In the genomic region with DNA sequence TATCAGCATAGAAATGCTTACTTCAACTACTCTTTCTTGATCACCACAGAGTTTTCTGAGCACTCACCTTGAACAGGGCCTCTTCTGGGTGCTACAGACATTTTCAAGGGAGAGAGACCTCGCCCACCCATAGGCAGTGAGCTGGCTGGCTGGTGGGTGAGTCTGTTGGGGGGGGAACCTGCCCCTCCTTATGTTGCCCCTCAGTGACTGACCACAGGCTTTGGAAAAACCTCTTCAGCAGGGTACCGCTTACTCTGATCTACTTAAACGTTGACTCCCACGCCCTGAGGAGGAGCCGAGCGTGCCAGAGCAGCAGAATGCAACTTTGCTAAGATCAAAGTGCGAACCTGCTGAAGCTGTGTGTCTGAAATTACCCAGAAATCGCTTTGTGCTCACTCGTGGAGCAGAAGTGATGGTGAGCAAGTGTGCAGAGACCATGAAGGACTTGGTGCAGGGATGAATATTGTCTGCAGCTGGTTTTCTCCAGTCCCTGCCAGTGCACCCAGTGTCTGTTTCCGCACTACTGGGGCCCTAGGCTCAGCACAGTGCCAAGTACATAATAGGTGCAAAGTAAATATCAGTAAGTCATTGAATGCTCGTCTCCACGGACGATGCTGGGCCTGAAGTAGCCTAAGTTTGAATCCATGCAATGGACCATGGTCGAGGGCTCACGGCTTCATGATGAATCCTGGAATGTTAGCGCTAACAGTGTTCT, we compare ENCODE assay signal across 11 cellular contexts.
DNase-seq lines count a peak whose midpoint lies in the region; ATAC-seq lines count a peak whose summit lies in the region.
"Had no signal": no experiment of that assay in that cellular context is flagged by ENCODE, and none has a peak within 500 bp of the region (broad histone marks: within the 10 kb centered on the region; RNA-seq: fewer than 3 reads in every experiment).

No MANE protein-coding gene starts in this region.

- ATAC-seq in T-cell (replicated peaks in 1 of 4), result peak; percentile 44 to 55 (median 50)
- ATAC-seq in GM19452 (IDR thresholded peaks at IDR 0.05; ENCODE audit: unreplicated experiment), result no peak

- peaks cover 66 to 81% (median 71%) of the 10 kb centered on the region in 3 donors for H3K4me1 Mint-ChIP-seq in T-cell

- no peak overlapping the region for H2AK5ac ChIP-seq in trophoblast cell (ENCODE audit: low read length)

- H3K9me3 ChIP-seq in BLaER1 treated with 17β-estradiol and CSF1 and Interleukin-3, amounts not matched to agents 10 nM and 100 nM (replicated peaks in 1 of 11), result peaks cover 0 to 5% (median 0%) of the 10 kb centered on the region in 11 experiments; a peak in 3 of 22 replicates
- no peaks in the 10 kb centered on the region for H3K9me3 ChIP-seq in trophoblast cell (ENCODE audit: insufficient read depth, low read depth, low read length)
- H3K9me3 ChIP-seq: adrenal gland, SJCRH30 had no signal

- H3K4ac ChIP-seq in trophoblast cell (ENCODE audit: low read depth, low read length), result no peak overlapping the region

- no peak overlapping the region for H4K12ac ChIP-seq in trophoblast cell (ENCODE audit: low read depth, low read length)

- H3K4me2 ChIP-seq in BLaER1 treated with 17β-estradiol and CSF1 and Interleukin-3, amounts not matched to agents 10 nM and 100 nM, result peak overlapping the region; percentile 64 to 99 (median 86)
- no peak overlapping the region for H3K4me2 ChIP-seq in trophoblast cell (ENCODE audit: low read length)

- H3K14ac ChIP-seq in trophoblast cell (ENCODE audit: low read length), result no peak overlapping the region

- peak overlapping the region; percentile 34 for H2BK12ac ChIP-seq in trophoblast cell (ENCODE audit: low read length)

- peaks cover 59 to 73% (median 66%) of the 10 kb centered on the region in 10 experiments for H3K4me1 ChIP-seq in BLaER1 treated with 17β-estradiol and CSF1 and Interleukin-3, amounts not matched to agents 10 nM and 100 nM
- peaks cover 20 to 38% of the 10 kb centered on the region in 2 experiments for H3K4me1 ChIP-seq in trophoblast cell (ENCODE audit: control insufficient read depth in 1 of 2, insufficient read depth in 2 of 2, low read length in 2 of 2)

- POLR2A ChIA-PET in T-cell (lab: Charles Lee), result interaction anchor here in 1 of 2 donors (0.6 to 1.1 kb wide), 3 partner anchors 15 to 168 kb away, joined by 3 to 7 read pairs (median 4); no protein-coding TSS in a partner anchor

- no peak overlapping the region for H2AFZ ChIP-seq in trophoblast cell (ENCODE audit: insufficient read depth, low read length, poor library complexity)

- peak overlapping the region in 10 of 11 experiments; percentile 6 to 97 (median 28); a peak in 14 of 22 replicates for H3K27ac ChIP-seq in BLaER1 treated with 17β-estradiol and CSF1 and Interleukin-3, amounts not matched to agents 10 nM and 100 nM
- no peak overlapping the region for H3K27ac ChIP-seq in trophoblast cell (ENCODE audit: low read depth, low read length)
- H3K27ac ChIP-seq: adrenal gland, SJCRH30 had no signal

- H3K36me3 Mint-ChIP-seq in T-cell, result no peaks in the 10 kb centered on the region

- H4K20me1 ChIP-seq in BLaER1 treated with 17β-estradiol and CSF1 and Interleukin-3, amounts not matched to agents 10 nM and 100 nM, result no peaks in the 10 kb centered on the region

- no peak overlapping the region for H4K8ac ChIP-seq in trophoblast cell (ENCODE audit: low read depth, low read length)

- H3K36me3 ChIP-seq in BLaER1 treated with 17β-estradiol and CSF1 and Interleukin-3, amounts not matched to agents 10 nM and 100 nM, result no peaks in the 10 kb centered on the region
- no peaks in the 10 kb centered on the region for H3K36me3 ChIP-seq in trophoblast cell (ENCODE audit: control insufficient read depth in 1 of 2, insufficient read depth in 2 of 2, low read length in 2 of 2)
- H3K36me3 ChIP-seq: adrenal gland, SJCRH30 had no signal

- WGBS in trophoblast cell (ENCODE audit: extremely low coverage, insufficient coverage, insufficient read length), result no CpG with 5 or more reads among the region's 16 CpGs

- H2BK5ac ChIP-seq in trophoblast cell (ENCODE audit: low read depth, low read length, poor library complexity), result no peak overlapping the region

- peak in 16 of 34 experiments; percentile 31 to 58 (median 44) for DNase-seq in T-cell
- DNase-seq in activated effector memory CD4-positive, alpha-beta T cell treated with anti-CD3 and anti-CD28 coated beads, Interleukin-2, amount 50 U/mL, for 16 hours, result peak; percentile 83
- DNase-seq in trophoblast cell, result no peak
- no peak for DNase-seq in posterior vena cava (ENCODE audit: low spot score)
- DNase-seq in NCI-H2171 (lab: John Stamatoyannopoulos, UW), result no peak
- DNase-seq in COLO829 (ENCODE audit: low spot score), result no peak
- DNase-seq: NCI-H187, SJCRH30 had no signal

- peak overlapping the region; percentile 23 for H2BK120ac ChIP-seq in trophoblast cell (ENCODE audit: insufficient read depth, low read length, poor library complexity)

- H3K9ac ChIP-seq in BLaER1 treated with 17β-estradiol and CSF1 and Interleukin-3, amounts not matched to agents 10 nM and 100 nM, result peak overlapping the region in 2 of 11 experiments; percentile 22 to 24; a peak in 2 of 22 replicates
- H3K9ac ChIP-seq in trophoblast cell (ENCODE audit: low read length), result no peak overlapping the region

- intact Hi-C loops in posterior vena cava (cut with DNase I), result no loop called here

- no peak overlapping the region for H3K23ac ChIP-seq in trophoblast cell (ENCODE audit: low read length)

- no peak overlapping the region for H3K18ac ChIP-seq in trophoblast cell (ENCODE audit: low read length)

- H3K27me3 ChIP-seq in BLaER1 treated with 17β-estradiol and CSF1 and Interleukin-3, amounts not matched to agents 10 nM and 100 nM, result no peaks in the 10 kb centered on the region
- H3K27me3 ChIP-seq in trophoblast cell (ENCODE audit: insufficient read depth, low read length), result no peaks in the 10 kb centered on the region
- H3K27me3 ChIP-seq: adrenal gland, SJCRH30 had no signal

- H3K79me1 ChIP-seq in trophoblast cell (ENCODE audit: low read length), result peaks cover 27% of the 10 kb centered on the region

- CTCF ChIA-PET in T-cell (lab: Charles Lee), result interaction anchor here in 1 of 2 donors (0.5 kb wide), 1 partner anchor 15 kb away, joined by 4 read pairs; no protein-coding TSS in a partner anchor

- H4K91ac ChIP-seq in trophoblast cell (ENCODE audit: low read depth, low read length), result peak overlapping the region; percentile 60

- peak overlapping the region; percentile 50 to 74 (median 53) for H3K4me3 Mint-ChIP-seq in T-cell

- H3K79me2 ChIP-seq in trophoblast cell (ENCODE audit: control insufficient read depth, insufficient read depth, low read length, poor library complexity), result peaks cover 2% of the 10 kb centered on the region

- H3K27ac Mint-ChIP-seq in T-cell, result peak overlapping the region; percentile 76 to 92

- no peak overlapping the region for H3K4me3 ChIP-seq in BLaER1 treated with 17β-estradiol and CSF1 and Interleukin-3, amounts not matched to agents 10 nM and 100 nM
- H3K4me3 ChIP-seq in trophoblast cell (ENCODE audit: low read depth, low read length), result no peak overlapping the region
- H3K4me3 ChIP-seq: adrenal gland, SJCRH30 had no signal

- H3K9me3 Mint-ChIP-seq in T-cell, result no peaks in the 10 kb centered on the region

- H3K27me3 Mint-ChIP-seq in T-cell, result no peaks in the 10 kb centered on the region
